In genomic region chr7:29612596-29612995, GRCh38 we compare ENCODE assay signal across 20 cellular contexts. TPM values are rescaled to one million over a fixed set of nuclear protein-coding genes. Genes with fewer than 3 reads are reported as not detected.
DNase-seq lines count a peak whose midpoint lies in the region; ATAC-seq and TF ChIP-seq lines count a peak whose summit lies in the region.
"Had no signal": no experiment of that assay in that cellular context is flagged by ENCODE, and none has a peak within 500 bp of the region (broad histone marks: within the 10 kb centered on the region; RNA-seq: fewer than 3 reads in every experiment).

No MANE protein-coding gene starts in this region.

- no peaks in the 10 kb centered on the region for H3K27me3 Mint-ChIP-seq in stimulated activated memory B cell treated with anti-CD40 and anti-IgM and Interleukin-4, amounts not matched to agents 10 μg/mL and 1 μg/mL and 100 μg/mL, for 72 hours
- H3K27me3 Mint-ChIP-seq: CD4-positive, alpha-beta T cell had no signal

- peaks cover 5% of the 10 kb centered on the region for H3K9me3 Mint-ChIP-seq in stimulated activated memory B cell treated with anti-CD40 and anti-IgM and Interleukin-4, amounts not matched to agents 10 μg/mL and 1 μg/mL and 100 μg/mL, for 72 hours
- H3K9me3 Mint-ChIP-seq: activated naive CD8-positive, alpha-beta T cell treated with anti-CD3 and anti-CD28 coated beads for 36 hours; CD4-positive, alpha-beta T cell had no signal

- peak overlapping the region; percentile 44 for H3K4me2 ChIP-seq in GM23248 (ENCODE audit: unreplicated experiment)

- peak overlapping the region; percentile 77 for H3K9ac ChIP-seq in GM23248
- H3K9ac ChIP-seq in adipocyte (ENCODE audit: low read length) = peak overlapping the region; percentile 60

- H3K79me2 ChIP-seq in GM23248 (ENCODE audit: insufficient read depth) = no peaks in the 10 kb centered on the region

- H2AFZ ChIP-seq in GM23248 = peak overlapping the region; percentile 36

- H3K9me3 ChIP-seq in GM23248 (ENCODE audit: low read depth) (no peaks in the 10 kb centered on the region), adipocyte (ENCODE audit: control insufficient read depth, low read length) (no peaks in the 10 kb centered on the region), mucosa of descending colon (no peaks in the 10 kb centered on the region)
- H3K9me3 ChIP-seq: body of pancreas, colonic mucosa, lower lobe of right lung had no signal

- no peaks in the 10 kb centered on the region for H3K4me1 Mint-ChIP-seq in stimulated activated memory B cell treated with anti-CD40 and anti-IgM and Interleukin-4, amounts not matched to agents 10 μg/mL and 1 μg/mL and 100 μg/mL, for 72 hours
- H3K4me1 Mint-ChIP-seq: activated CD8-positive, alpha-beta memory T cell treated with anti-CD3 and anti-CD28 coated beads, Interleukin-2, amount 10 ng/mL, durations not matched to agents 7 days and 5 days; activated naive CD8-positive, alpha-beta T cell treated with anti-CD3 and anti-CD28 coated beads for 36 hours had no signal

- H3F3A ChIP-seq in GM23248 (ENCODE audit: insufficient read depth) = peaks cover 62% of the 10 kb centered on the region

- H3K36me3 ChIP-seq in GM23248 (ENCODE audit: low read depth) = no peaks in the 10 kb centered on the region
- no peaks in the 10 kb centered on the region for H3K36me3 ChIP-seq in adipocyte (ENCODE audit: control insufficient read depth, insufficient read depth, low read length, severe bottlenecking)
- no peaks in the 10 kb centered on the region for H3K36me3 ChIP-seq in mucosa of descending colon (ENCODE audit: low read depth)
- H3K36me3 ChIP-seq: colonic mucosa, lower lobe of right lung had no signal

- DNase-seq in AG04449 (ENCODE audit: low read depth, low spot score) (peak; percentile 21), GM23248 (peak; percentile 94), adipocyte (ENCODE audit: low read depth) (peak; percentile 69), globus pallidus (ENCODE audit: low spot score) (peak; percentile 7), mucosa of descending colon (no peak), SHP77 (lab: John Stamatoyannopoulos, UW) (no peak)
- DNase-seq: activated CD4-positive, alpha-beta T cell treated with anti-CD3 and anti-CD28 coated beads for 4 hours; activated CD8-positive, alpha-beta memory T cell treated with anti-CD3 and anti-CD28 coated beads, Interleukin-2, amount 10 ng/mL, durations not matched to agents 7 days and 5 days; activated naive CD8-positive, alpha-beta T cell treated with anti-CD3 and anti-CD28 coated beads for 36 hours; body of pancreas; CD4-positive, alpha-beta T cell; colonic mucosa; kidney; lower lobe of right lung; NCI-H1417 treated with DMSO at 0.1 percent for 48 hours; NCI-H524 treated with DMSO at 0.1 percent for 48 hours; nucleus accumbens had no signal

- H3K27me3 ChIP-seq in GM23248 (replicated peaks; ENCODE audit: insufficient read depth) = no peaks in the 10 kb centered on the region
- no peaks in the 10 kb centered on the region for H3K27me3 ChIP-seq in adipocyte (replicated peaks; ENCODE audit: control insufficient read depth, insufficient read depth, low read length)
- H3K27me3 ChIP-seq: body of pancreas, colonic mucosa had no signal

- no peak for ATAC-seq in stimulated activated memory B cell treated with anti-CD40 and anti-IgM and Interleukin-4, amounts not matched to agents 10 μg/mL and 1 μg/mL and 100 μg/mL, for 72 hours
- ATAC-seq in mucosa of descending colon = no peak
- ATAC-seq in GM21360 (IDR thresholded peaks at IDR 0.05; ENCODE audit: unreplicated experiment) = no peak
- ATAC-seq: activated CD8-positive, alpha-beta memory T cell treated with anti-CD3 and anti-CD28 coated beads, Interleukin-2, amount 10 ng/mL, durations not matched to agents 7 days and 5 days; body of pancreas; HCT116; lower lobe of right lung had no signal

- CTCF ChIA-PET in AG04449 (lab: Yijun Ruan, JAX) = interaction anchor here (0.6 to 1.2 kb wide), 2 partner anchors 10 to 24 kb away, joined by 3 to 5 read pairs; no protein-coding TSS in a partner anchor

- intact Hi-C loops in mucosa of descending colon (cut with DNase I, micrococcal nuclease) = no loop called here

- H3K4me3 Mint-ChIP-seq in stimulated activated memory B cell treated with anti-CD40 and anti-IgM and Interleukin-4, amounts not matched to agents 10 μg/mL and 1 μg/mL and 100 μg/mL, for 72 hours = no peak overlapping the region
- H3K4me3 Mint-ChIP-seq: activated CD8-positive, alpha-beta memory T cell treated with anti-CD3 and anti-CD28 coated beads, Interleukin-2, amount 10 ng/mL, durations not matched to agents 7 days and 5 days; activated naive CD8-positive, alpha-beta T cell treated with anti-CD3 and anti-CD28 coated beads for 36 hours; CD4-positive, alpha-beta T cell had no signal

- no peaks in the 10 kb centered on the region for H4K20me1 ChIP-seq in GM23248 (ENCODE audit: insufficient read depth)

- H3K36me3 Mint-ChIP-seq in stimulated activated memory B cell treated with anti-CD40 and anti-IgM and Interleukin-4, amounts not matched to agents 10 μg/mL and 1 μg/mL and 100 μg/mL, for 72 hours = no peaks in the 10 kb centered on the region
- H3K36me3 Mint-ChIP-seq: activated CD8-positive, alpha-beta memory T cell treated with anti-CD3 and anti-CD28 coated beads, Interleukin-2, amount 10 ng/mL, durations not matched to agents 7 days and 5 days; activated naive CD8-positive, alpha-beta T cell treated with anti-CD3 and anti-CD28 coated beads for 36 hours had no signal

- in situ Hi-C loops in GM23248 (cut with MboI) = no loop called here

- POLR2A ChIA-PET in AG04449 (lab: Yijun Ruan, JAX) = no interaction called here

- H3K9me2 ChIP-seq in GM23248 (ENCODE audit: insufficient read depth) = no peaks in the 10 kb centered on the region

- H3K27ac ChIP-seq in GM23248 = peak overlapping the region; percentile 97
- H3K27ac ChIP-seq: body of pancreas, colonic mucosa, lower lobe of right lung had no signal

- no peak overlapping the region for H3K27ac Mint-ChIP-seq in stimulated activated memory B cell treated with anti-CD40 and anti-IgM and Interleukin-4, amounts not matched to agents 10 μg/mL and 1 μg/mL and 100 μg/mL, for 72 hours
- H3K27ac Mint-ChIP-seq: activated CD8-positive, alpha-beta memory T cell treated with anti-CD3 and anti-CD28 coated beads, Interleukin-2, amount 10 ng/mL, durations not matched to agents 7 days and 5 days; activated naive CD8-positive, alpha-beta T cell treated with anti-CD3 and anti-CD28 coated beads for 36 hours; CD4-positive, alpha-beta T cell had no signal

- H3K4me1 ChIP-seq in GM23248 (ENCODE audit: insufficient read depth) (peaks cover 67% of the 10 kb centered on the region), adipocyte (ENCODE audit: control insufficient read depth, insufficient read depth, low read length) (peaks cover 69% of the 10 kb centered on the region), mucosa of descending colon (ENCODE audit: low read depth) (peaks cover 12% of the 10 kb centered on the region)
- H3K4me1 ChIP-seq: colonic mucosa had no signal

- WGBS in GM23248 (ENCODE audit: low coverage in 1 of 2, low lambda C conversion rate in 2 of 2, missing lambda C conversion rate in 2 of 2), 2 experiments = 2 to 3% methylated on average over 2 of the region's 2 CpGs

- TF ChIP-seq CTCF in AG04449 (IDR thresholded peaks at IDR 0.05; ENCODE audit: insufficient read depth, low read length, missing control alignments) (no peak), mucosa of descending colon (IDR thresholded peaks at IDR 0.05) (no peak)

- H3K4me3 ChIP-seq in AG04449 (ENCODE audit: low read depth, low read length) = no peak overlapping the region
- H3K4me3 ChIP-seq in GM23248 = peak overlapping the region; percentile 20; the same call in 1 of the 2 replicates
- H3K4me3 ChIP-seq in adipocyte (ENCODE audit: low read length) = peak overlapping the region; percentile 52
- H3K4me3 ChIP-seq in mucosa of descending colon = no peak overlapping the region
- H3K4me3 ChIP-seq: body of pancreas, colonic mucosa, lower lobe of right lung had no signal

RNA-seq across cellular contexts. Expression of gene PRR15, which starts 49.0 kb away (rescaled TPM):
- 6.1 and 11.5 TPM in 2 replicates for total RNA-seq in GM23248 (2014; rRNA removed; shearing (Covaris generic))
- 9.2 and 11.5 TPM in 2 replicates for polyA plus RNA-seq in GM23248 (2016; fragmentation: Nextera tagmentation; extraction: Ambion mirVana)
- 100 to 1,000 TPM; 104 to 356 (median 173) TPM for total RNA-seq in mucosa of descending colon
- total RNA-seq: activated CD8-positive, alpha-beta memory T cell treated with anti-CD3 and anti-CD28 coated beads, Interleukin-2, amount 10 ng/mL, durations not matched to agents 7 days and 5 days; activated naive CD8-positive, alpha-beta T cell treated with anti-CD3 and anti-CD28 coated beads for 36 hours; CD4-positive, alpha-beta T cell had no signal

Comparison
In these comparisons a context has a peak if more than half of its experiments do, and no peak if none do; other contexts are left out.
1. DNase-seq: peak in AG04449 (single experiment), GM23248 (single experiment), adipocyte (single experiment) and globus pallidus (single experiment); none in mucosa of descending colon (0 of 3) and SHP77 (0 of 2).
2. H3K4me3 ChIP-seq: peak in GM23248 (single experiment) and adipocyte (single experiment); none in AG04449 (single experiment) and mucosa of descending colon (single experiment).